20 cellular contexts compared by ENCODE assay signal in the genomic region with DNA sequence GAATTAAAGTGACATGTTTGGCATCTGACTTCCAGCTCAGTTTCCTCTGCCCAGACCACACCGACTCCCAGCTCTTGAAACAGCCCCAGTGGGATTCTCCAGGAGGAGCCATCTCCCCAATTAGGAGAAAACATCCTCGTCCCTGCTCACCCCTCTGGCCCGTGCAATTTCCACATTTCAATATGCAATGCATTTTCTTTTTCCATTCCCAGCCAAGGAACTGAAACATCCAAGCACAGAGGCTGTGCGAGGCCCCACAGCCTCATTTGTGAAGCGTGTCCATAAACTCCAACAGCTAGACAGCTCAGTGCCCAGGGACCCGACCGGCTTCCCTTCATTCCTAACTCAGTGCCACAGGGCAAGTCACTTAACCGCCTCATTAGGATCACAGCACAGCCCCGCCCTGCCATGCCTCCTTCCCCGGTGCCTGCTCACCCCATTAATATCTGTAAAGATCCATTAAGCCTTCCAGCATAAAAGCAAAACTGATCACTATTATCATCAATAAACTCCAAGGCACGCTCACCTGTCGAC.
"Had no signal": no experiment of that assay in that cellular context is flagged by ENCODE, and none has a peak within 500 bp of the region (broad histone marks: within the 10 kb centered on the region; RNA-seq: fewer than 3 reads in every experiment).

No MANE protein-coding gene starts in this region.

- DNase-seq: activated CD4-positive, alpha-beta memory T cell treated with anti-CD3 and anti-CD28 coated beads, Interleukin-2, amount 10 ng/mL, durations not matched to agents 7 days and 5 days; activated CD4-positive, alpha-beta T cell treated with anti-CD3 and anti-CD28 coated beads, Interleukin-2, amount 10 ng/mL, durations not matched to agents 24 days and 14 days; activated gamma-delta T cell treated with Interleukin-2 at 50 U/mL for 16 hours; aorta; heart left ventricle; lower lobe of right lung; naive B cell; stimulated activated CD4-positive, alpha-beta T cell treated with anti-CD3 and anti-CD28 coated beads, Interleukin-12 subunit alpha, Interleukin-12 subunit beta, amount 100 ng/mL, for 4 hours; stimulated activated CD4-positive, alpha-beta T cell treated with anti-CD3 and anti-CD28 coated beads, Interleukin-4, amount 100 ng/mL, for 4 hours; substantia nigra; SW 1271; T-helper 17 cell; thyroid gland had no signal

- H3K4me3 ChIP-seq: heart left ventricle, lower lobe of right lung, thyroid gland had no signal

- H3K27me3 ChIP-seq: thyroid gland had no signal

- H3K4me1 Mint-ChIP-seq: activated CD4-positive, alpha-beta T cell treated with anti-CD3 and anti-CD28 coated beads, Interleukin-2, amount 10 ng/mL, durations not matched to agents 24 days and 14 days; activated naive CD4-positive, alpha-beta T cell treated with anti-CD3 and anti-CD28 coated beads, Interleukin-2, amount 50 U/mL, for 24 hours; T-helper 17 cell had no signal

- H3K27ac Mint-ChIP-seq: activated CD4-positive, alpha-beta memory T cell treated with anti-CD3 and anti-CD28 coated beads, Interleukin-2, amount 10 ng/mL, durations not matched to agents 7 days and 5 days; activated CD4-positive, alpha-beta T cell treated with anti-CD3 and anti-CD28 coated beads, Interleukin-2, amount 10 ng/mL, durations not matched to agents 24 days and 14 days; activated naive CD4-positive, alpha-beta T cell treated with anti-CD3 and anti-CD28 coated beads, Interleukin-2, amount 50 U/mL, for 24 hours; activated T-helper 1 cell treated with anti-CD3 and anti-CD28 coated beads, Interleukin-12 subunit alpha, Interleukin-12 subunit beta, Interleukin-2, Interleukin-4 antibody, amounts not matched to agents 30 ng/mL and 10 ng/mL and 1 ng/mL, durations not matched to agents 14 hours and 24 hours and 36 hours; stimulated activated naive CD8-positive, alpha-beta T cell treated with anti-CD3 and anti-CD28 coated beads, Interleukin-15, Interleukin-2, amounts not matched to agents 100 ng/mL and 50 ng/mL, for 24 hours; T-helper 17 cell had no signal

- H3K4me3 Mint-ChIP-seq: activated CD4-positive, alpha-beta memory T cell treated with anti-CD3 and anti-CD28 coated beads, Interleukin-2, amount 10 ng/mL, durations not matched to agents 7 days and 5 days; activated CD4-positive, alpha-beta T cell treated with anti-CD3 and anti-CD28 coated beads, Interleukin-2, amount 10 ng/mL, durations not matched to agents 24 days and 14 days; activated naive CD4-positive, alpha-beta T cell treated with anti-CD3 and anti-CD28 coated beads, Interleukin-2, amount 50 U/mL, for 24 hours; activated T-helper 1 cell treated with anti-CD3 and anti-CD28 coated beads, Interleukin-12 subunit alpha, Interleukin-12 subunit beta, Interleukin-2, Interleukin-4 antibody, amounts not matched to agents 30 ng/mL and 10 ng/mL and 1 ng/mL, durations not matched to agents 14 hours and 24 hours and 36 hours; brain; naive B cell; neural crest cell; stimulated activated naive CD8-positive, alpha-beta T cell treated with anti-CD3 and anti-CD28 coated beads, Interleukin-15, Interleukin-2, amounts not matched to agents 100 ng/mL and 50 ng/mL, for 24 hours; T-helper 17 cell had no signal

- H3K36me3 Mint-ChIP-seq: activated naive CD4-positive, alpha-beta T cell treated with anti-CD3 and anti-CD28 coated beads, Interleukin-2, amount 50 U/mL, for 24 hours; brain; naive B cell had no signal

- H3K9me3 ChIP-seq: lower lobe of right lung, thyroid gland had no signal

- H3K9me3 Mint-ChIP-seq: activated CD4-positive, alpha-beta memory T cell treated with anti-CD3 and anti-CD28 coated beads, Interleukin-2, amount 10 ng/mL, durations not matched to agents 7 days and 5 days; activated CD4-positive, alpha-beta T cell treated with anti-CD3 and anti-CD28 coated beads, Interleukin-2, amount 10 ng/mL, durations not matched to agents 24 days and 14 days; activated naive CD4-positive, alpha-beta T cell treated with anti-CD3 and anti-CD28 coated beads, Interleukin-2, amount 50 U/mL, for 24 hours; activated T-helper 1 cell treated with anti-CD3 and anti-CD28 coated beads, Interleukin-12 subunit alpha, Interleukin-12 subunit beta, Interleukin-2, Interleukin-4 antibody, amounts not matched to agents 30 ng/mL and 10 ng/mL and 1 ng/mL, durations not matched to agents 14 hours and 24 hours and 36 hours; stimulated activated naive CD8-positive, alpha-beta T cell treated with anti-CD3 and anti-CD28 coated beads, Interleukin-15, Interleukin-2, amounts not matched to agents 100 ng/mL and 50 ng/mL, for 24 hours had no signal

- ATAC-seq: activated CD4-positive, CD25-positive, alpha-beta regulatory T cell treated with anti-CD3 and anti-CD28 coated beads, Interleukin-2, amount 50 U/mL, for 24 hours; heart left ventricle; left lobe of liver; lower lobe of right lung; T-helper 17 cell had no signal

- H3K36me3 ChIP-seq: heart left ventricle, lower lobe of right lung, thyroid gland had no signal
